8 cellular contexts compared by ENCODE assay signal in genomic region chr11:95790933-95791247, GRCh38. TPM values are rescaled to one million over a fixed set of nuclear protein-coding genes. Genes with fewer than 3 reads are reported as not detected.
A peak's percentile ranks its signal among the peaks of the same experiment; 100 is the strongest.
DNase-seq lines count a peak whose midpoint lies in the region; ATAC-seq and TF ChIP-seq lines count a peak whose summit lies in the region.

No MANE protein-coding gene starts in this region.

- no peaks in the 10 kb centered on the region for H3K9me3 Mint-ChIP-seq in chondrocyte (ENCODE audit: low read depth)

- H3K4me1 ChIP-seq in BLaER1 treated with 17β-estradiol and CSF1 and Interleukin-3, amounts not matched to agents 10 nM and 100 nM, result peaks cover 24 to 36% (median 28%) of the 10 kb centered on the region in 10 experiments

- H3K4me3 ChIP-seq in BLaER1 treated with 17β-estradiol and CSF1 and Interleukin-3, amounts not matched to agents 10 nM and 100 nM, result peak overlapping the region; percentile 75 to 99 (median 92)
- peak overlapping the region; percentile 93 for H3K4me3 ChIP-seq in WI38 (ENCODE audit: low read depth, low read length)

- H3K36me3 Mint-ChIP-seq in chondrocyte (ENCODE audit: low read depth), result peaks cover 2% of the 10 kb centered on the region

- peaks cover 23% of the 10 kb centered on the region for H3K4me1 Mint-ChIP-seq in chondrocyte (ENCODE audit: low read depth)

- peaks cover 0 to 29% (median 3%) of the 10 kb centered on the region in 11 experiments; a peak in 5 of 22 replicates for H4K20me1 ChIP-seq in BLaER1 treated with 17β-estradiol and CSF1 and Interleukin-3, amounts not matched to agents 10 nM and 100 nM

- TF ChIP-seq CTCF in WI38 (IDR thresholded peaks at IDR 0.05; ENCODE audit: low read depth, low read length) (no peak), chondrocyte (IDR thresholded peaks at IDR 0.05) (no peak)

- DNase-seq in NCI-H2107 (lab: John Stamatoyannopoulos, UW), result peak; percentile 19
- DNase-seq in chondrocyte (ENCODE audit: low spot score), result peak; percentile 68
- DNase-seq in kidney tubule cell (ENCODE audit: low spot score), result peak; percentile 63
- peak; percentile 12 to 34 (median 27) for DNase-seq in stimulated activated CD4-positive, alpha-beta T cell treated with anti-CD3 and anti-CD28 coated beads, Interleukin-1b, Interleukin-23, amount 100 ng/mL, for 24 hours (ENCODE audit: low read depth in 4 of 4, low spot score in 1 of 4)
- DNase-seq in 8988T, result no peak

- H3K27ac ChIP-seq in BLaER1 treated with 17β-estradiol and CSF1 and Interleukin-3, amounts not matched to agents 10 nM and 100 nM, result peak overlapping the region; percentile 90 to 99 (median 94)

- H3K4me2 ChIP-seq in BLaER1 treated with 17β-estradiol and CSF1 and Interleukin-3, amounts not matched to agents 10 nM and 100 nM, result peak overlapping the region; percentile 77 to 95 (median 91)

- H3K9me3 ChIP-seq in BLaER1 treated with 17β-estradiol and CSF1 and Interleukin-3, amounts not matched to agents 10 nM and 100 nM (replicated peaks in 1 of 11), result no peaks in the 10 kb centered on the region

- peak; percentile 12 for ATAC-seq in GM21528 (IDR thresholded peaks at IDR 0.05; ENCODE audit: low FRiP score, unreplicated experiment)

- peak overlapping the region; percentile 99 for H3K4me3 Mint-ChIP-seq in chondrocyte (ENCODE audit: unreplicated experiment)

- no peaks in the 10 kb centered on the region for H3K27me3 ChIP-seq in BLaER1 treated with 17β-estradiol and CSF1 and Interleukin-3, amounts not matched to agents 10 nM and 100 nM

- peak overlapping the region; percentile 100 for H3K27ac Mint-ChIP-seq in chondrocyte (ENCODE audit: unreplicated experiment)

- no peaks in the 10 kb centered on the region for H3K27me3 Mint-ChIP-seq in chondrocyte (ENCODE audit: low read depth)

- H3K36me3 ChIP-seq in BLaER1 treated with 17β-estradiol and CSF1 and Interleukin-3, amounts not matched to agents 10 nM and 100 nM, result peaks cover 13 to 32% (median 18%) of the 10 kb centered on the region in 11 experiments; a peak in 21 of 22 replicates

- H3K9ac ChIP-seq in BLaER1 treated with 17β-estradiol and CSF1 and Interleukin-3, amounts not matched to agents 10 nM and 100 nM, result peak overlapping the region; percentile 87 to 99 (median 94)

RNA-seq across cellular contexts. Expression of gene CEP57, which starts 0.6 kb away (rescaled TPM):
- 27.8 to 30.1 TPM (median 28.8 TPM) in 3 replicates for total RNA-seq in chondrocyte

RNA-seq across cellular contexts. Expression of gene FAM76B, which starts 1.3 kb away (rescaled TPM):
- 16.5 to 22.5 TPM (median 19.5 TPM) in 3 replicates for total RNA-seq in chondrocyte
